9 cellular contexts compared by ENCODE assay signal in genomic region chr1:115112496-115113375, GRCh38. TPM values are rescaled to one million over a fixed set of nuclear protein-coding genes. Genes with fewer than 3 reads are reported as not detected.
DNase-seq lines count a peak whose midpoint lies in the region; ATAC-seq and TF ChIP-seq lines count a peak whose summit lies in the region.
"Had no signal": no experiment of that assay in that cellular context is flagged by ENCODE, and none has a peak within 500 bp of the region (broad histone marks: within the 10 kb centered on the region; RNA-seq: fewer than 3 reads in every experiment).

No MANE protein-coding gene starts in this region.

- no TSS peak for BruUV-seq in OCI-LY7 (replicated peaks; lab: Mats Ljungman, UMichigan)

- H4K20me1 ChIP-seq in OCI-LY7 (ENCODE audit: insufficient read depth, low read length): no peaks in the 10 kb centered on the region
- H4K20me1 ChIP-seq: BLaER1 treated with 17β-estradiol and CSF1 and Interleukin-3, amounts not matched to agents 10 nM and 100 nM had no signal

- intact Hi-C loops in OCI-LY7 (cut with micrococcal nuclease; ENCODE audit: unreplicated experiment) (loop anchor here (1.0 to 2.0 kb wide), 2 partner anchors 60 to 133 kb away; no protein-coding TSS in a partner anchor), left cardiac atrium (cut with DNase I) (loop anchor here (1.0 to 2.0 kb wide), 2 partner anchors 132 to 133 kb away; no protein-coding TSS in a partner anchor)
- intact Hi-C loops in activated T-helper 1 cell treated with anti-CD3 and anti-CD28 coated beads, Interleukin-12 subunit alpha, Interleukin-12 subunit beta, Interleukin-2, Interleukin-4 antibody, amounts not matched to agents 30 ng/mL and 10 ng/mL and 1 ng/mL, durations not matched to agents 14 hours and 24 hours and 36 hours (cut with micrococcal nuclease): loop anchor here (1.0 to 5.0 kb wide), 3 partner anchors 60 to 765 kb away; no protein-coding TSS in a partner anchor

- CTCF ChIA-PET in OCI-LY7 (lab: Charles Lee; ENCODE audit: unreplicated experiment): no interaction called here

- ATAC-seq in left cardiac atrium (peak; percentile 44 to 50), GM21360 (IDR thresholded peaks at IDR 0.05; ENCODE audit: unreplicated experiment) (no peak)

- TF ChIP-seq CTCF in OCI-LY7 (conservative IDR thresholded peaks at IDR 0.05; ENCODE audit: low read length): peak; percentile 98

- H3K27ac ChIP-seq in OCI-LY7 (ENCODE audit: low read depth, low read length, poor library complexity, severe bottlenecking): no peak overlapping the region
- H3K27ac ChIP-seq: BLaER1 treated with 17β-estradiol and CSF1 and Interleukin-3, amounts not matched to agents 10 nM and 100 nM had no signal

- H3K36me3 ChIP-seq in OCI-LY7 (ENCODE audit: insufficient read depth, low read length) (no peaks in the 10 kb centered on the region), skeletal muscle satellite cell (ENCODE audit: insufficient read depth, low read length) (no peaks in the 10 kb centered on the region)
- H3K36me3 ChIP-seq: BLaER1 treated with 17β-estradiol and CSF1 and Interleukin-3, amounts not matched to agents 10 nM and 100 nM had no signal

- H3K9me3 ChIP-seq in OCI-LY7 (ENCODE audit: low read length) (no peaks in the 10 kb centered on the region), skeletal muscle satellite cell (replicated peaks; ENCODE audit: low read length) (no peaks in the 10 kb centered on the region)

- no peak overlapping the region for H3K4me2 ChIP-seq in OCI-LY7 (ENCODE audit: low read length)
- peak overlapping the region; percentile 56 for H3K4me2 ChIP-seq in skeletal muscle satellite cell (ENCODE audit: low read length)

- H3K9me3 Mint-ChIP-seq in activated T-helper 1 cell treated with anti-CD3 and anti-CD28 coated beads, Interleukin-12 subunit alpha, Interleukin-12 subunit beta, Interleukin-2, Interleukin-4 antibody, amounts not matched to agents 30 ng/mL and 10 ng/mL and 1 ng/mL, durations not matched to agents 14 hours and 24 hours and 36 hours: no peaks in the 10 kb centered on the region

- no peaks in the 10 kb centered on the region for H3K9me2 ChIP-seq in OCI-LY7 (ENCODE audit: insufficient read depth, low read length)

- H3K4me3 ChIP-seq in OCI-LY7 (ENCODE audit: low read depth, low read length, poor library complexity, severe bottlenecking): no peak overlapping the region
- no peak overlapping the region for H3K4me3 ChIP-seq in skeletal muscle satellite cell (ENCODE audit: low read length)
- H3K4me3 ChIP-seq: BLaER1 treated with 17β-estradiol and CSF1 and Interleukin-3, amounts not matched to agents 10 nM and 100 nM had no signal

- no peak overlapping the region for H3K27ac Mint-ChIP-seq in activated T-helper 1 cell treated with anti-CD3 and anti-CD28 coated beads, Interleukin-12 subunit alpha, Interleukin-12 subunit beta, Interleukin-2, Interleukin-4 antibody, amounts not matched to agents 30 ng/mL and 10 ng/mL and 1 ng/mL, durations not matched to agents 14 hours and 24 hours and 36 hours

- no peaks in the 10 kb centered on the region for H3K36me3 Mint-ChIP-seq in activated T-helper 1 cell treated with anti-CD3 and anti-CD28 coated beads, Interleukin-12 subunit alpha, Interleukin-12 subunit beta, Interleukin-2, Interleukin-4 antibody, amounts not matched to agents 30 ng/mL and 10 ng/mL and 1 ng/mL, durations not matched to agents 14 hours and 24 hours and 36 hours (ENCODE audit: low read depth)

- POLR2A ChIA-PET in OCI-LY7 (lab: Charles Lee): no interaction called here

- H3K9ac ChIP-seq in skeletal muscle satellite cell (ENCODE audit: low read depth, low read length): no peak overlapping the region
- H3K9ac ChIP-seq: BLaER1 treated with 17β-estradiol and CSF1 and Interleukin-3, amounts not matched to agents 10 nM and 100 nM had no signal

- no peak overlapping the region for H3K4me3 Mint-ChIP-seq in activated T-helper 1 cell treated with anti-CD3 and anti-CD28 coated beads, Interleukin-12 subunit alpha, Interleukin-12 subunit beta, Interleukin-2, Interleukin-4 antibody, amounts not matched to agents 30 ng/mL and 10 ng/mL and 1 ng/mL, durations not matched to agents 14 hours and 24 hours and 36 hours

- H3K79me2 ChIP-seq in OCI-LY7 (ENCODE audit: insufficient read depth, low read depth, low read length): no peaks in the 10 kb centered on the region

- H3K27me3 Mint-ChIP-seq in activated T-helper 1 cell treated with anti-CD3 and anti-CD28 coated beads, Interleukin-12 subunit alpha, Interleukin-12 subunit beta, Interleukin-2, Interleukin-4 antibody, amounts not matched to agents 30 ng/mL and 10 ng/mL and 1 ng/mL, durations not matched to agents 14 hours and 24 hours and 36 hours (ENCODE audit: insufficient read depth): peaks cover 5% of the 10 kb centered on the region

- H3K4me1 ChIP-seq in OCI-LY7 (ENCODE audit: insufficient read depth, low read length, poor library complexity, severe bottlenecking) (no peaks in the 10 kb centered on the region), skeletal muscle satellite cell (ENCODE audit: control insufficient read depth, insufficient read depth, low read length) (peaks cover 17% of the 10 kb centered on the region)

- DNase-seq in DMS79 treated with DMSO at 0.1 percent for 48 hours (lab: John Stamatoyannopoulos, UW): peak; percentile 21
- no peak for DNase-seq in DMS79 (lab: John Stamatoyannopoulos, UW)
- peak; percentile 40 for DNase-seq in OCI-LY7 (ENCODE audit: low spot score)
- peak; percentile 20 for DNase-seq in activated T-helper 1 cell treated with anti-CD3 and anti-CD28 coated beads, Interleukin-12 subunit alpha, Interleukin-12 subunit beta, Interleukin-2, Interleukin-4 antibody, amounts not matched to agents 30 ng/mL and 10 ng/mL and 1 ng/mL, durations not matched to agents 14 hours and 24 hours and 36 hours (ENCODE audit: low spot score)
- DNase-seq in left cardiac atrium: no peak
- no peak for DNase-seq in globus pallidus (ENCODE audit: low spot score)

- H3K4me1 Mint-ChIP-seq in activated T-helper 1 cell treated with anti-CD3 and anti-CD28 coated beads, Interleukin-12 subunit alpha, Interleukin-12 subunit beta, Interleukin-2, Interleukin-4 antibody, amounts not matched to agents 30 ng/mL and 10 ng/mL and 1 ng/mL, durations not matched to agents 14 hours and 24 hours and 36 hours (ENCODE audit: low read depth): no peaks in the 10 kb centered on the region

- H2AFZ ChIP-seq in OCI-LY7 (ENCODE audit: low read length): peak overlapping the region; percentile 31; the same call in 1 of the 2 replicates

- H3K27me3 ChIP-seq in skeletal muscle satellite cell (ENCODE audit: control insufficient read depth, insufficient read depth, low read length): no peaks in the 10 kb centered on the region
- H3K27me3 ChIP-seq: BLaER1 treated with 17β-estradiol and CSF1 and Interleukin-3, amounts not matched to agents 10 nM and 100 nM had no signal

RNA-seq across cellular contexts. Expression of gene TSPAN2, which starts 23.4 kb away (rescaled TPM):
- total RNA-seq in OCI-LY7 (2014; rRNA removed; shearing (Covaris generic)): 0.25 TPM in 1 of 2 replicates, not detected in the other
- total RNA-seq in OCI-LY7 (2022): 0.22 and 0.36 TPM in 2 replicates
- total RNA-seq in activated T-helper 1 cell treated with anti-CD3 and anti-CD28 coated beads, Interleukin-12 subunit alpha, Interleukin-12 subunit beta, Interleukin-2, Interleukin-4 antibody, amounts not matched to agents 30 ng/mL and 10 ng/mL and 1 ng/mL, durations not matched to agents 14 hours and 24 hours and 36 hours: 0.34 and 0.44 TPM in 2 replicates
- 10 to 100 TPM; 13.3 to 15.1 TPM for total RNA-seq in left cardiac atrium
- total RNA-seq in skeletal muscle satellite cell (2012; rRNA removed): 0.87 TPM in 1 of 2 replicates, not detected in the other

Comparison
In these comparisons a context has a peak if more than half of its experiments do, and no peak if none do; other contexts are left out.
1. DNase-seq: peak in DMS79 treated with DMSO at 0.1 percent for 48 hours (single experiment), OCI-LY7 (single experiment) and activated T-helper 1 cell treated with anti-CD3 and anti-CD28 coated beads, Interleukin-12 subunit alpha, Interleukin-12 subunit beta, Interleukin-2, Interleukin-4 antibody, amounts not matched to agents 30 ng/mL and 10 ng/mL and 1 ng/mL, durations not matched to agents 14 hours and 24 hours and 36 hours (single experiment); none in DMS79 (single experiment), left cardiac atrium (single experiment) and globus pallidus (single experiment).